In genomic region chr6:11368264-11368663, GRCh38 we compare ENCODE assay signal across 1 cellular context.
A peak's percentile ranks its signal among the peaks of the same experiment; 100 is the strongest.
TF ChIP-seq lines count a peak whose summit lies in the region.

No MANE protein-coding gene starts in this region.

TF ChIP-seq in HepG2, 621 proteins besides CTCF, POLR2A, EP300 and RAD21 (continued from another document):
- TF ChIP-seq CREB3 (CRISPR knock-in tag; IDR thresholded peaks at IDR 0.05) (no peak), ZNF567 (CRISPR knock-in tag; IDR thresholded peaks at IDR 0.05; ENCODE audit: borderline replicate concordance) (no peak), CHD4 (IDR thresholded peaks at IDR 0.05; ENCODE audit: borderline replicate concordance, low read length) (0 out of 2 replicates have a peak, but pooled peaks have one; percentile 13), ZNF274 (CRISPR knock-in tag; IDR thresholded peaks at IDR 0.05) (no peak), ZNF598 (CRISPR knock-in tag; IDR thresholded peaks at IDR 0.05; ENCODE audit: borderline replicate concordance) (no peak), TMF1 (CRISPR knock-in tag; IDR thresholded peaks at IDR 0.05; ENCODE audit: low read depth) (no peak), ZNF17 (CRISPR knock-in tag; IDR thresholded peaks at IDR 0.05) (0 out of 2 replicates have a peak, but pooled peaks have one; percentile 17), ZNF670 (CRISPR knock-in tag; IDR thresholded peaks at IDR 0.05; ENCODE audit: borderline replicate concordance) (peak; percentile 10; the same call in 1 of the 2 replicates)
- TF ChIP-seq, protein P1, sequence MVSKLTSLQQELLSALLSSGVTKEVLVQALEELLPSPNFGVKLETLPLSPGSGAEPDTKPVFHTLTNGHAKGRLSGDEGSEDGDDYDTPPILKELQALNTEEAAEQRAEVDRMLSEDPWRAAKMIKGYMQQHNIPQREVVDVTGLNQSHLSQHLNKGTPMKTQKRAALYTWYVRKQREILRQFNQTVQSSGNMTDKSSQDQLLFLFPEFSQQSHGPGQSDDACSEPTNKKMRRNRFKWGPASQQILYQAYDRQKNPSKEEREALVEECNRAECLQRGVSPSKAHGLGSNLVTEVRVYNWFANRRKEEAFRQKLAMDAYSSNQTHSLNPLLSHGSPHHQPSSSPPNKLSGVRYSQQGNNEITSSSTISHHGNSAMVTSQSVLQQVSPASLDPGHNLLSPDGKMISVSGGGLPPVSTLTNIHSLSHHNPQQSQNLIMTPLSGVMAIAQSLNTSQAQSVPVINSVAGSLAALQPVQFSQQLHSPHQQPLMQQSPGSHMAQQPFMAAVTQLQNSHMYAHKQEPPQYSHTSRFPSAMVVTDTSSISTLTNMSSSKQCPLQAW (CRISPR knock-in tag; IDR thresholded peaks at IDR 0.05) = no peak
- TF ChIP-seq, protein P2, sequence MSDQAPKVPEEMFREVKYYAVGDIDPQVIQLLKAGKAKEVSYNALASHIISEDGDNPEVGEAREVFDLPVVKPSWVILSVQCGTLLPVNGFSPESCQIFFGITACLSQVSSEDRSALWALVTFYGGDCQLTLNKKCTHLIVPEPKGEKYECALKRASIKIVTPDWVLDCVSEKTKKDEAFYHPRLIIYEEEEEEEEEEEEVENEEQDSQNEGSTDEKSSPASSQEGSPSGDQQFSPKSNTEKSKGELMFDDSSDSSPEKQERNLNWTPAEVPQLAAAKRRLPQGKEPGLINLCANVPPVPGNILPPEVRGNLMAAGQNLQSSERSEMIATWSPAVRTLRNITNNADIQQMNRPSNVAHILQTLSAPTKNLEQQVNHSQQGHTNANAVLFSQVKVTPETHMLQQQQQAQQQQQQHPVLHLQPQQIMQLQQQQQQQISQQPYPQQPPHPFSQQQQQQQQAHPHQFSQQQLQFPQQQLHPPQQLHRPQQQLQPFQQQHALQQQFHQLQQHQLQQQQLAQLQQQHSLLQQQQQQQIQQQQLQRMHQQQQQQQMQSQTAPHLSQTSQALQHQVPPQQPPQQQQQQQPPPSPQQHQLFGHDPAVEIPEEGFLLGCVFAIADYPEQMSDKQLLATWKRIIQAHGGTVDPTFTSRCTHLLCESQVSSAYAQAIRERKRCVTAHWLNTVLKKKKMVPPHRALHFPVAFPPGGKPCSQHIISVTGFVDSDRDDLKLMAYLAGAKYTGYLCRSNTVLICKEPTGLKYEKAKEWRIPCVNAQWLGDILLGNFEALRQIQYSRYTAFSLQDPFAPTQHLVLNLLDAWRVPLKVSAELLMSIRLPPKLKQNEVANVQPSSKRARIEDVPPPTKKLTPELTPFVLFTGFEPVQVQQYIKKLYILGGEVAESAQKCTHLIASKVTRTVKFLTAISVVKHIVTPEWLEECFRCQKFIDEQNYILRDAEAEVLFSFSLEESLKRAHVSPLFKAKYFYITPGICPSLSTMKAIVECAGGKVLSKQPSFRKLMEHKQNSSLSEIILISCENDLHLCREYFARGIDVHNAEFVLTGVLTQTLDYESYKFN (CRISPR knock-in tag; conservative IDR thresholded peaks at IDR 0.05) = no peak
